ENCODE assay signal across 16 cellular contexts in the genomic region with DNA sequence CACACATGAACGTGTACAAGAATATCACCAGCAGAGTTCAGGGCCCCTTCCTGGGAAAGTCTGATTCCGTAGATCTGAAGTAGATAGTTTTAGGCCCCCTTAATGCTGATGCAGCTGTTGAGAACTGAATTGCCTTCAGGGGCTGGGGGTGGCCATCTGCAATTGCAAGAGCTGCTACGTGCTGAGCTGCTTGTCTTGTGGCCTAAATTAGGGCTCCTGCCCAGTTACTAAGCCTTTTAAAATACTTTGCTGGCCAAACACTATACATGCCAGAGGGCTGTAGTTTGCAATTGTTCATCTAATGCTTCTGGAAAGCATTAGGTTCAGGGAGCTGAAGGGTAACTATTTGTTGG.
"Had no signal": no experiment of that assay in that cellular context is flagged by ENCODE, and none has a peak within 500 bp of the region (broad histone marks: within the 10 kb centered on the region; RNA-seq: fewer than 3 reads in every experiment).

No MANE protein-coding gene starts in this region.

- H3K36me3 Mint-ChIP-seq: activated CD8-positive, alpha-beta memory T cell treated with anti-CD3 and anti-CD28 coated beads, Interleukin-2, amount 10 ng/mL, durations not matched to agents 7 days and 5 days; activated naive CD8-positive, alpha-beta T cell treated with anti-CD3 and anti-CD28 coated beads, Interleukin-2, amount 10 ng/mL, durations not matched to agents 7 days and 5 days had no signal

- H3K4me1 Mint-ChIP-seq: activated CD4-positive, alpha-beta memory T cell treated with anti-CD3 and anti-CD28 coated beads, Interleukin-2, amount 10 ng/mL, durations not matched to agents 7 days and 5 days; activated CD8-positive, alpha-beta memory T cell treated with anti-CD3 and anti-CD28 coated beads, Interleukin-2, amount 10 ng/mL, durations not matched to agents 7 days and 5 days; activated naive CD8-positive, alpha-beta T cell treated with anti-CD3 and anti-CD28 coated beads, Interleukin-2, amount 10 ng/mL, durations not matched to agents 7 days and 5 days; nephron had no signal

- H3K4me1 ChIP-seq: body of pancreas, colonic mucosa, tibial artery had no signal

- H3K27ac ChIP-seq: body of pancreas, colonic mucosa, tibial artery had no signal

- H3K27ac Mint-ChIP-seq: activated CD4-positive, alpha-beta memory T cell treated with anti-CD3 and anti-CD28 coated beads, Interleukin-2, amount 10 ng/mL, durations not matched to agents 7 days and 5 days; activated CD8-positive, alpha-beta memory T cell treated with anti-CD3 and anti-CD28 coated beads, Interleukin-2, amount 10 ng/mL, durations not matched to agents 7 days and 5 days; activated naive CD8-positive, alpha-beta T cell treated with anti-CD3 and anti-CD28 coated beads, Interleukin-2, amount 10 ng/mL, durations not matched to agents 7 days and 5 days; nephron had no signal

- H3K4me3 Mint-ChIP-seq: activated CD4-positive, alpha-beta memory T cell treated with anti-CD3 and anti-CD28 coated beads, Interleukin-2, amount 10 ng/mL, durations not matched to agents 7 days and 5 days; activated CD8-positive, alpha-beta memory T cell treated with anti-CD3 and anti-CD28 coated beads, Interleukin-2, amount 10 ng/mL, durations not matched to agents 7 days and 5 days; activated naive CD8-positive, alpha-beta T cell treated with anti-CD3 and anti-CD28 coated beads, Interleukin-2, amount 10 ng/mL, durations not matched to agents 7 days and 5 days; nephron had no signal

- DNase-seq: activated CD4-positive, alpha-beta memory T cell treated with anti-CD3 and anti-CD28 coated beads, Interleukin-2, amount 10 ng/mL, durations not matched to agents 7 days and 5 days; activated CD4-positive, alpha-beta T cell treated with anti-CD3 and anti-CD28 coated beads for 48 hours; activated CD4-positive, CD25-positive, alpha-beta regulatory T cell; activated CD8-positive, alpha-beta memory T cell treated with anti-CD3 and anti-CD28 coated beads, Interleukin-2, amount 10 ng/mL, durations not matched to agents 7 days and 5 days; activated naive CD4-positive, alpha-beta T cell treated with Interleukin-2 at 50 U/mL for 16 hours; activated naive CD8-positive, alpha-beta T cell treated with anti-CD3 and anti-CD28 coated beads, Interleukin-2, amount 10 ng/mL, durations not matched to agents 7 days and 5 days; body of pancreas; caudate nucleus; colonic mucosa; nucleus accumbens; retina; stimulated activated CD4-positive, alpha-beta T cell treated with anti-CD3 and anti-CD28 coated beads, Interleukin-2, amount 100 ng/mL, for 24 hours; stimulated activated naive CD8-positive, alpha-beta T cell treated with anti-CD3 and anti-CD28 coated beads, Interleukin-15, Interleukin-2, amounts not matched to agents 100 U/mL and 50 U/mL, for 24 hours; substantia nigra; tibial artery had no signal

- H3K36me3 ChIP-seq: colonic mucosa, tibial artery had no signal

- H3K9me3 ChIP-seq: body of pancreas, colonic mucosa had no signal

- H3K4me3 ChIP-seq: body of pancreas, colonic mucosa, tibial artery had no signal

- H3K9me3 Mint-ChIP-seq: activated CD4-positive, alpha-beta memory T cell treated with anti-CD3 and anti-CD28 coated beads, Interleukin-2, amount 10 ng/mL, durations not matched to agents 7 days and 5 days; activated naive CD8-positive, alpha-beta T cell treated with anti-CD3 and anti-CD28 coated beads, Interleukin-2, amount 10 ng/mL, durations not matched to agents 7 days and 5 days had no signal

- H3K27me3 ChIP-seq: body of pancreas, colonic mucosa, tibial artery had no signal

- ATAC-seq: activated CD8-positive, alpha-beta memory T cell treated with anti-CD3 and anti-CD28 coated beads, Interleukin-2, amount 10 ng/mL, durations not matched to agents 7 days and 5 days; body of pancreas had no signal

- H3K27me3 Mint-ChIP-seq: activated CD4-positive, alpha-beta memory T cell treated with anti-CD3 and anti-CD28 coated beads, Interleukin-2, amount 10 ng/mL, durations not matched to agents 7 days and 5 days had no signal
